ENCODE assay signal across 9 cellular contexts in genomic region chr3:5194801-5195509, GRCh38. TPM values are rescaled to one million over a fixed set of nuclear protein-coding genes. Genes with fewer than 3 reads are reported as not detected.
DNase-seq lines count a peak whose midpoint lies in the region; ATAC-seq, FAIRE-seq and TF ChIP-seq lines count a peak whose summit lies in the region.
"Had no signal": no experiment of that assay in that cellular context is flagged by ENCODE, and none has a peak within 500 bp of the region (broad histone marks: within the 10 kb centered on the region; RNA-seq: fewer than 3 reads in every experiment).

No MANE protein-coding gene starts in this region.

- H3K4me3 Mint-ChIP-seq in activated naive CD8-positive, alpha-beta T cell treated with anti-CD3 and anti-CD28 coated beads for 36 hours, result peak overlapping the region; percentile 57

- peaks cover 89% of the 10 kb centered on the region for H3K79me2 ChIP-seq in MM.1S (ENCODE audit: low read length)
- peaks cover 78% of the 10 kb centered on the region for H3K79me2 ChIP-seq in HepG2 (ENCODE audit: insufficient read depth, low read length)

- H3K4me3 ChIP-seq in HEK293 (ENCODE audit: low read depth, low read length) (no peak overlapping the region), MM.1S (ENCODE audit: low read length) (no peak overlapping the region), HepG2 (replicated peaks in 1 of 3; ENCODE audit: insufficient read depth in 1 of 3, low read depth in 2 of 3, low read length in 3 of 3) (no peak overlapping the region), vagina (no peak overlapping the region)

- BruUV-seq in HepG2 (replicated peaks; lab: Mats Ljungman, UMichigan), result no TSS peak

- H3K27me3 ChIP-seq in MM.1S (replicated peaks; ENCODE audit: insufficient read depth, low read length), result no peaks in the 10 kb centered on the region
- no peaks in the 10 kb centered on the region for H3K27me3 ChIP-seq in HepG2 (ENCODE audit: control insufficient read depth in 1 of 2, insufficient read depth in 2 of 2, low read length in 2 of 2)
- H3K27me3 ChIP-seq in vagina, result no peaks in the 10 kb centered on the region

- H3K27ac ChIP-seq in HEK293 (ENCODE audit: extremely low read depth, low read depth, low read length) (no peak overlapping the region), MM.1S (ENCODE audit: low read length) (peak overlapping the region; percentile 98), HepG2 (ENCODE audit: extremely low read length, insufficient read depth, low read length) (no peak overlapping the region), vagina (peak overlapping the region; percentile 65)

- H4K20me1 ChIP-seq in MM.1S (ENCODE audit: insufficient read depth, low read length) (no peaks in the 10 kb centered on the region), HepG2 (ENCODE audit: insufficient read depth, low read length) (peaks cover 18% of the 10 kb centered on the region)

- intact Hi-C loops in HepG2 (cut with micrococcal nuclease; ENCODE audit: unreplicated experiment), result no loop called here
- intact Hi-C loops in vagina (cut with DNase I), result no loop called here

- CTCF ChIA-PET in HEK293 (lab: Yijun Ruan, JAX), result interaction anchor here (0.6 kb wide), 1 partner anchor 137 kb away, joined by 3 read pairs; no protein-coding TSS in a partner anchor
- CTCF ChIA-PET in HepG2 (lab: Yijun Ruan, JAX; ENCODE audit: low intra/inter-chr PET ratio, low total read pairs), result no interaction called here

- peaks cover 97% of the 10 kb centered on the region for H3F3A ChIP-seq in MM.1S (ENCODE audit: insufficient read depth, low read length)

- H3K36me3 Mint-ChIP-seq in activated naive CD8-positive, alpha-beta T cell treated with anti-CD3 and anti-CD28 coated beads for 36 hours, result peaks cover 91% of the 10 kb centered on the region

- TF ChIP-seq POLR2A in HepG2 (IDR thresholded peaks at IDR 0.05; ENCODE audit: insufficient read depth in 1 of 2, low read depth in 2 of 2, low read length in 2 of 2) (no peak), vagina (IDR thresholded peaks at IDR 0.05) (no peak)

- H2AFZ ChIP-seq in MM.1S (ENCODE audit: low read length) (no peak overlapping the region), HepG2 (ENCODE audit: low read length) (no peak overlapping the region)

- no peaks in the 10 kb centered on the region for H3K9me3 ChIP-seq in HEK293 (ENCODE audit: control insufficient read depth, insufficient read depth, low read depth, low read length)
- no peaks in the 10 kb centered on the region for H3K9me3 ChIP-seq in MM.1S (replicated peaks; ENCODE audit: insufficient read depth, low read length)
- no peaks in the 10 kb centered on the region for H3K9me3 ChIP-seq in HepG2 (ENCODE audit: low read length)
- H3K9me3 ChIP-seq in vagina, result no peaks in the 10 kb centered on the region

- peaks cover 10% of the 10 kb centered on the region for H3K9me3 Mint-ChIP-seq in activated naive CD8-positive, alpha-beta T cell treated with anti-CD3 and anti-CD28 coated beads for 36 hours

- H3K9ac ChIP-seq in MM.1S (ENCODE audit: low read length) (peak overlapping the region; percentile 70), HepG2 (ENCODE audit: insufficient read depth, low read depth, low read length) (no peak overlapping the region)

- POLR2A ChIA-PET in HEK293 (lab: Yijun Ruan, JAX) (no interaction called here), HepG2 (lab: Yijun Ruan, JAX) (no interaction called here)

- H3K27me3 Mint-ChIP-seq in activated naive CD8-positive, alpha-beta T cell treated with anti-CD3 and anti-CD28 coated beads for 36 hours, result no peaks in the 10 kb centered on the region

- in situ Hi-C loops in HepG2 (cut with HindIII; ENCODE audit: extremely low pct_ligation_motif_present, low pct_unique_long_range_greater_than_20kb), result no loop called here

- DNase-seq in activated CD4-positive, alpha-beta T cell treated with anti-CD3 and anti-CD28 coated beads for 4 hours, result peak; percentile 45 to 53
- no peak for DNase-seq in activated CD4-positive, alpha-beta T cell treated with anti-CD3 and anti-CD28 coated beads, Interleukin-2, amount 50 U/mL, for 48 hours
- DNase-seq in MM.1S (peak; percentile 73), HepG2 (ENCODE audit: low spot score) (peak; percentile 67), vagina (ENCODE audit: extremely low spot score in 2 of 2) (no peak), T1000 (lab: John Stamatoyannopoulos, UW) (no peak)
- no peak for DNase-seq in activated naive CD8-positive, alpha-beta T cell treated with anti-CD3 and anti-CD28 coated beads for 36 hours

- FAIRE-seq in HepG2 (lab: Jason Lieb, UNC), result no peak
- FAIRE-seq: colon had no signal

- TF ChIP-seq CTCF in HEK293 (tag by site-specific recombination; IDR thresholded peaks at IDR 0.05), result no peak
- no peak for TF ChIP-seq CTCF in MM.1S (IDR thresholded peaks at IDR 0.05; ENCODE audit: low read length)
- no peak for TF ChIP-seq CTCF in HepG2 (CRISPR knock-in tag; IDR thresholded peaks at IDR 0.05)
- no peak for TF ChIP-seq CTCF in vagina (IDR thresholded peaks at IDR 0.05)

- H3K4me1 Mint-ChIP-seq in activated naive CD8-positive, alpha-beta T cell treated with anti-CD3 and anti-CD28 coated beads for 36 hours, result peaks cover 86% of the 10 kb centered on the region

- peak in 1 of 2 experiments; percentile 8; a peak in 1 of 4 replicates for TF ChIP-seq EP300 in HepG2 (IDR thresholded peaks at IDR 0.05; ENCODE audit: low read depth in 2 of 2, low read length in 2 of 2)
- TF ChIP-seq EP300 in HepG2 (CRISPR knock-in tag; IDR thresholded peaks at IDR 0.05; ENCODE audit: borderline replicate concordance), result no peak

- H3K36me3 ChIP-seq in HEK293 (ENCODE audit: control insufficient read depth in 2 of 2, insufficient read depth in 1 of 2, low read length in 2 of 2) (peaks cover 7 to 32% of the 10 kb centered on the region in 2 experiments; a peak in 2 of 3 replicates), MM.1S (replicated peaks; ENCODE audit: insufficient read depth, low read length) (peaks cover 8% of the 10 kb centered on the region; the same call in 1 of the 2 replicates), HepG2 (replicated peaks in 1 of 2; ENCODE audit: control insufficient read depth in 1 of 2, insufficient read depth in 2 of 2, low read length in 2 of 2) (peaks cover 4 to 46% of the 10 kb centered on the region in 2 experiments), vagina (peaks cover 0 to 12% of the 10 kb centered on the region in 2 donors)

- H3K27ac Mint-ChIP-seq in activated naive CD8-positive, alpha-beta T cell treated with anti-CD3 and anti-CD28 coated beads for 36 hours, result peak overlapping the region; percentile 95

- 69% methylated on average over 2 of the region's 2 CpGs for WGBS in HepG2 (ENCODE audit: low lambda C conversion rate)

- TF ChIP-seq RAD21 in HepG2 (CRISPR knock-in tag; IDR thresholded peaks at IDR 0.05), result no peak

- peak overlapping the region; percentile 66 for H3K4me2 ChIP-seq in MM.1S (ENCODE audit: low read depth, low read length)
- H3K4me2 ChIP-seq in HepG2 (ENCODE audit: low read depth, low read length), result no peak overlapping the region

- no peaks in the 10 kb centered on the region for H3K9me2 ChIP-seq in MM.1S (replicated peaks; ENCODE audit: insufficient read depth, low read length)

- peak; percentile 41; the same call in 1 of the 3 replicates for ATAC-seq in HepG2

- peaks cover 12% of the 10 kb centered on the region for H3K4me1 ChIP-seq in HEK293 (ENCODE audit: control insufficient read depth, insufficient read depth, low read length)
- H3K4me1 ChIP-seq in MM.1S (ENCODE audit: low read length), result peaks cover 78% of the 10 kb centered on the region
- peaks cover 75% of the 10 kb centered on the region for H3K4me1 ChIP-seq in HepG2 (ENCODE audit: insufficient read depth, low read length)
- H3K4me1 ChIP-seq in vagina, result peaks cover 88% of the 10 kb centered on the region

TF ChIP-seq in HEK293, 187 proteins besides CTCF, POLR2A, EP300 and RAD21 (continues in another document):
- no peak for TF ChIP-seq GFI1B (tag by site-specific recombination; IDR thresholded peaks at IDR 0.05)

TF ChIP-seq in HepG2, 621 proteins besides CTCF, POLR2A, EP300 and RAD21 (continues in another document):
- TF ChIP-seq FOSL2 (CRISPR knock-in tag; IDR thresholded peaks at IDR 0.05) (peak; percentile 91), ZNF329 (CRISPR knock-in tag; IDR thresholded peaks at IDR 0.05; ENCODE audit: low read depth) (no peak)

RNA-seq across cellular contexts. Expression of gene EDEM1, which starts 7.4 kb away (rescaled TPM):
- 100 to 1,000 TPM; 132 to 133 TPM for total RNA-seq in activated naive CD8-positive, alpha-beta T cell treated with anti-CD3 and anti-CD28 coated beads for 36 hours
- total RNA-seq in HepG2 (2016; rRNA removed; fragmentation: Illumina TruSeq; extraction: Trizol), result 13.8 and 14.3 TPM in 2 replicates
- 8.5 and 9.0 TPM in 2 replicates for total RNA-seq in HepG2 (2016; cell fraction: cytosol; rRNA removed; fragmentation: Illumina TruSeq; extraction: Trizol; ENCODE audit: low read depth)
- 13.5 and 14.4 TPM in 2 replicates for total RNA-seq in HepG2 (2016; cell fraction: insoluble cytoplasmic fraction; rRNA removed; fragmentation: Illumina TruSeq; extraction: Trizol)
- 15.4 and 16.6 TPM in 2 replicates for total RNA-seq in HepG2 (2016; cell fraction: membrane; rRNA removed; fragmentation: Illumina TruSeq; extraction: Trizol)
- total RNA-seq in HepG2 (2016; cell fraction: nucleus; rRNA removed; fragmentation: Illumina TruSeq; extraction: Trizol), result 22.3 and 25.8 TPM in 2 replicates
- 25.8 and 28.0 TPM in 2 replicates for polyA plus RNA-seq in HepG2 (2011; rRNA removed)
- 10.4 and 18.5 TPM in 2 replicates for polyA plus RNA-seq in HepG2 (2011; cell fraction: cytosol; rRNA removed)
- polyA plus RNA-seq in HepG2 (2011; cell fraction: nucleus; rRNA removed), result 23.8 and 36.5 TPM in 2 replicates
- 16.8 and 17.3 TPM in 2 replicates for polyA plus RNA-seq in HepG2 (2012)
- 3.5 and 4.9 TPM in 2 replicates for polyA plus RNA-seq in HepG2 (2016; cell fraction: cytosol; fragmentation: Illumina TruSeq; extraction: Trizol; ENCODE audit: low read depth)
- polyA plus RNA-seq in HepG2 (2016; cell fraction: insoluble cytoplasmic fraction; fragmentation: Illumina TruSeq; extraction: Trizol; ENCODE audit: low read depth), result 11.7 and 12.6 TPM in 2 replicates
- 7.5 and 8.7 TPM in 2 replicates for polyA plus RNA-seq in HepG2 (2016; cell fraction: membrane; fragmentation: Illumina TruSeq; extraction: Trizol; ENCODE audit: low read depth)
- polyA plus RNA-seq in HepG2 (2016; cell fraction: nucleus; fragmentation: Illumina TruSeq; extraction: Trizol; ENCODE audit: insufficient read depth, low read depth), result 40.1 and 42.7 TPM in 2 replicates
- 27.3 TPM in 2 replicates for polyA minus RNA-seq in HepG2 (2011; rRNA and poly(A)+ RNA removed; ENCODE audit: low replicate concordance)
- polyA minus RNA-seq in HepG2 (2011; cell fraction: cytosol; rRNA and poly(A)+ RNA removed), result 22.4 and 27.4 TPM in 2 replicates
- 61.4 and 62.2 TPM in 2 replicates for polyA minus RNA-seq in HepG2 (2011; cell fraction: nucleus; rRNA and poly(A)+ RNA removed)
- total RNA-seq in vagina, result 30.9 TPM

Comparison
In these comparisons a context has a peak if more than half of its experiments do, and no peak if none do; other contexts are left out.
1. DNase-seq: peak in activated CD4-positive, alpha-beta T cell treated with anti-CD3 and anti-CD28 coated beads for 4 hours (2 of 2), MM.1S (single experiment) and HepG2 (single experiment); none in activated CD4-positive, alpha-beta T cell treated with anti-CD3 and anti-CD28 coated beads, Interleukin-2, amount 50 U/mL, for 48 hours (0 of 2), activated naive CD8-positive, alpha-beta T cell treated with anti-CD3 and anti-CD28 coated beads for 36 hours (single experiment), vagina (0 of 2) and T1000 (single experiment).
2. H3K27ac ChIP-seq: peak in MM.1S (single experiment) and vagina (single experiment); none in HEK293 (single experiment) and HepG2 (single experiment).